21 cellular contexts compared by ENCODE assay signal in genomic region chr12:28507055-28507454, GRCh38.
DNase-seq lines count a peak whose midpoint lies in the region; ATAC-seq and TF ChIP-seq lines count a peak whose summit lies in the region.
"Had no signal": no experiment of that assay in that cellular context is flagged by ENCODE, and none has a peak within 500 bp of the region (broad histone marks: within the 10 kb centered on the region; RNA-seq: fewer than 3 reads in every experiment).

No MANE protein-coding gene starts in this region.

- no peaks in the 10 kb centered on the region for H3K9me3 ChIP-seq in osteoblast (ENCODE audit: low read depth, low read length)
- H3K9me3 ChIP-seq: lower lobe of right lung, suprapubic skin had no signal

- H3K27me3 ChIP-seq in osteoblast (ENCODE audit: insufficient read depth, low read length), result no peaks in the 10 kb centered on the region
- H3K27me3 ChIP-seq: suprapubic skin had no signal

- TF ChIP-seq CTCF in osteoblast (IDR thresholded peaks at IDR 0.05; ENCODE audit: extremely low read depth, low read depth, low read length), result no peak

- H3K4me2 ChIP-seq in osteoblast (ENCODE audit: insufficient read depth, low read length), result peak overlapping the region; percentile 19

- H3K27ac ChIP-seq in osteoblast (ENCODE audit: low read depth, low read length), result no peak overlapping the region
- H3K27ac ChIP-seq: epithelial cell of prostate, lower lobe of right lung, suprapubic skin had no signal

- H4K20me1 ChIP-seq in osteoblast (ENCODE audit: insufficient read depth, low read length), result no peaks in the 10 kb centered on the region

- H2AFZ ChIP-seq in osteoblast (ENCODE audit: low read length), result no peak overlapping the region

- ATAC-seq in HG03045 (IDR thresholded peaks at IDR 0.05; ENCODE audit: unreplicated experiment) (no peak), HG02938 (IDR thresholded peaks at IDR 0.05; ENCODE audit: unreplicated experiment) (no peak)
- ATAC-seq: HepG2, lower lobe of right lung had no signal

- H3K4me3 ChIP-seq in osteoblast (ENCODE audit: insufficient read depth, low read length), result no peak overlapping the region
- H3K4me3 ChIP-seq: lower lobe of right lung, suprapubic skin had no signal

- H3K36me3 ChIP-seq in osteoblast (ENCODE audit: insufficient read depth, low read length), result no peaks in the 10 kb centered on the region
- H3K36me3 ChIP-seq: lower lobe of right lung, suprapubic skin had no signal

- H3K4me1 ChIP-seq in osteoblast (ENCODE audit: insufficient read depth, low read length), result peaks cover 9% of the 10 kb centered on the region
- H3K4me1 ChIP-seq: lower lobe of right lung, suprapubic skin had no signal

- H3K79me2 ChIP-seq in osteoblast (ENCODE audit: insufficient read depth, low read length), result no peaks in the 10 kb centered on the region

- DNase-seq in GM04503 (ENCODE audit: low read depth) (peak; percentile 66), NCI-H524 treated with DMSO at 0.1 percent for 48 hours (lab: John Stamatoyannopoulos, UW) (peak; percentile 80), dedifferentiated amniotic fluid mesenchymal stem cell (ENCODE audit: extremely low spot score) (peak; percentile 67), osteoblast (ENCODE audit: insufficient read length, low spot score, missing footprints) (no peak), inferior parietal cortex (ENCODE audit: extremely low spot score) (no peak)
- DNase-seq: activated CD4-positive, alpha-beta T cell treated with anti-CD3 and anti-CD28 coated beads, Interleukin-2, amount 50 U/mL, for 4 hours; activated naive CD4-positive, alpha-beta T cell treated with anti-CD3 and anti-CD28 coated beads for 36 hours; C1 segment of cervical spinal cord; dermis blood vessel endothelial cell; glutamatergic neuron; lower lobe of right lung; naive B cell; NCI-H146; NCI-H2227 treated with DMSO at 0.1 percent for 48 hours; posterior cingulate gyrus; stimulated activated CD4-positive, alpha-beta T cell treated with anti-CD3 and anti-CD28 coated beads, Interleukin-4, amount 100 ng/mL, for 24 hours had no signal

Comparison
In these comparisons a context has a peak if more than half of its experiments do, and no peak if none do; other contexts are left out.
1. DNase-seq: peak in GM04503 (single experiment), NCI-H524 treated with DMSO at 0.1 percent for 48 hours (single experiment) and dedifferentiated amniotic fluid mesenchymal stem cell (single experiment); none in osteoblast (single experiment) and inferior parietal cortex (single experiment).